In genomic region chr12:92560713-92561542, GRCh38 we compare ENCODE assay signal across 15 cellular contexts.
DNase-seq lines count a peak whose midpoint lies in the region; ATAC-seq and TF ChIP-seq lines count a peak whose summit lies in the region.
"Had no signal": no experiment of that assay in that cellular context is flagged by ENCODE, and none has a peak within 500 bp of the region (broad histone marks: within the 10 kb centered on the region; RNA-seq: fewer than 3 reads in every experiment).

No MANE protein-coding gene starts in this region.

- H3K4me3 ChIP-seq in MM.1S (ENCODE audit: low read length) (no peak overlapping the region), sigmoid colon (no peak overlapping the region)
- H3K4me3 ChIP-seq: BLaER1 treated with 17β-estradiol and CSF1 and Interleukin-3, amounts not matched to agents 10 nM and 100 nM had no signal

- H3K79me2 ChIP-seq in MM.1S (ENCODE audit: low read length): no peaks in the 10 kb centered on the region

- no peak for DNase-seq in Calu3
- DNase-seq in MM.1S: no peak
- DNase-seq in sigmoid colon: no peak
- DNase-seq in NCI-H2107 treated with DMSO at 0.1 percent for 48 hours (lab: John Stamatoyannopoulos, UW; ENCODE audit: unreplicated experiment): no peak
- no peak for DNase-seq in GM03348 (ENCODE audit: low spot score)
- no peak for DNase-seq in DMS79 treated with DMSO at 0.1 percent for 48 hours (lab: John Stamatoyannopoulos, UW)
- DNase-seq: activated CD4-positive, alpha-beta T cell treated with anti-CD3 and anti-CD28 coated beads for 48 hours; MV-4-11; NCI-H2171 treated with DMSO at 0.1 percent for 48 hours; stimulated activated CD4-positive, alpha-beta T cell treated with anti-CD3 and anti-CD28 coated beads, Interleukin-4, amount 100 ng/mL, for 24 hours; stimulated activated naive CD4-positive, alpha-beta T cell treated with Interleukin-2 at 50 U/mL for 16 hours had no signal

- H3K9me3 ChIP-seq in MM.1S (replicated peaks; ENCODE audit: insufficient read depth, low read length) (no peaks in the 10 kb centered on the region), sigmoid colon (no peaks in the 10 kb centered on the region)

- TF ChIP-seq EP300 in sigmoid colon (IDR thresholded peaks at IDR 0.05): no peak

- no TSS peak for BruUV-seq in Calu3 (replicated peaks; lab: Mats Ljungman, UMichigan)

- peak overlapping the region; percentile 14; the same call in 1 of the 2 replicates for H3K4me2 ChIP-seq in MM.1S (ENCODE audit: low read depth, low read length)

- H3K36me3 Mint-ChIP-seq in Calu3 (ENCODE audit: insufficient read depth, unreplicated experiment): no peaks in the 10 kb centered on the region

- H4K20me1 ChIP-seq in MM.1S (ENCODE audit: insufficient read depth, low read length): no peaks in the 10 kb centered on the region
- H4K20me1 ChIP-seq: BLaER1 treated with 17β-estradiol and CSF1 and Interleukin-3, amounts not matched to agents 10 nM and 100 nM had no signal

- H3K27ac Mint-ChIP-seq in Calu3 (ENCODE audit: unreplicated experiment): peak overlapping the region; percentile 53

- H3K36me3 ChIP-seq in MM.1S (replicated peaks; ENCODE audit: insufficient read depth, low read length) (no peaks in the 10 kb centered on the region), sigmoid colon (no peaks in the 10 kb centered on the region)
- H3K36me3 ChIP-seq: BLaER1 treated with 17β-estradiol and CSF1 and Interleukin-3, amounts not matched to agents 10 nM and 100 nM had no signal

- peaks cover 78% of the 10 kb centered on the region for H3K4me1 Mint-ChIP-seq in Calu3 (ENCODE audit: low read depth, unreplicated experiment)

- no peaks in the 10 kb centered on the region for H3K27me3 Mint-ChIP-seq in Calu3 (ENCODE audit: unreplicated experiment)

- ATAC-seq in esophagus mucosa (peak; percentile 77), GM18498 (IDR thresholded peaks at IDR 0.05; ENCODE audit: unreplicated experiment) (no peak)

- intact Hi-C loops in Calu3 (cut with micrococcal nuclease; ENCODE audit: unreplicated experiment): no loop called here
- intact Hi-C loops in sigmoid colon (cut with DNase I): loop anchor here (5.0 to 10.0 kb wide), 2 partner anchors 59 to 526 kb away; no protein-coding TSS in a partner anchor

- 83% methylated on average over 6 of the region's 6 CpGs for WGBS in sigmoid colon, 2 donors

- TF ChIP-seq CTCF in Calu3 (IDR thresholded peaks at IDR 0.05; ENCODE audit: unreplicated experiment) (no peak), MM.1S (IDR thresholded peaks at IDR 0.05; ENCODE audit: low read length) (no peak), sigmoid colon (IDR thresholded peaks at IDR 0.05) (no peak)

- TF ChIP-seq POLR2A in sigmoid colon (IDR thresholded peaks at IDR 0.05): no peak

- H3K27ac ChIP-seq in MM.1S (ENCODE audit: low read length) (no peak overlapping the region; the same call in 1 of the 2 replicates), sigmoid colon (peak overlapping the region; percentile 25 to 82 (median 68))
- H3K27ac ChIP-seq: BLaER1 treated with 17β-estradiol and CSF1 and Interleukin-3, amounts not matched to agents 10 nM and 100 nM; epithelial cell of prostate had no signal

- H3K4me1 ChIP-seq in MM.1S (ENCODE audit: low read length) (peaks cover 41% of the 10 kb centered on the region), sigmoid colon (peaks cover 2 to 41% (median 24%) of the 10 kb centered on the region in 4 donors)

- H3F3A ChIP-seq in MM.1S (ENCODE audit: insufficient read depth, low read length): peaks cover 8% of the 10 kb centered on the region

- H3K4me3 Mint-ChIP-seq in Calu3 (ENCODE audit: low read depth, unreplicated experiment): no peak overlapping the region

- H3K9me3 Mint-ChIP-seq in Calu3 (ENCODE audit: low read depth, unreplicated experiment): peaks cover 2% of the 10 kb centered on the region

- H3K27me3 ChIP-seq in MM.1S (replicated peaks; ENCODE audit: insufficient read depth, low read length) (no peaks in the 10 kb centered on the region), sigmoid colon (no peaks in the 10 kb centered on the region)
- H3K27me3 ChIP-seq: BLaER1 treated with 17β-estradiol and CSF1 and Interleukin-3, amounts not matched to agents 10 nM and 100 nM had no signal

- no peaks in the 10 kb centered on the region for H3K9me2 ChIP-seq in MM.1S (replicated peaks; ENCODE audit: insufficient read depth, low read length)

- CTCF ChIA-PET in Calu3 (lab: Charles Lee): interaction anchor here (1.8 kb wide), 1 partner anchor 1179 kb away, joined by 3 read pairs; no protein-coding TSS in a partner anchor

- H3K9ac ChIP-seq in MM.1S (ENCODE audit: low read length): no peak overlapping the region
- H3K9ac ChIP-seq: BLaER1 treated with 17β-estradiol and CSF1 and Interleukin-3, amounts not matched to agents 10 nM and 100 nM had no signal

- no peak overlapping the region for H2AFZ ChIP-seq in MM.1S (ENCODE audit: low read length)
